In the genomic region with DNA sequence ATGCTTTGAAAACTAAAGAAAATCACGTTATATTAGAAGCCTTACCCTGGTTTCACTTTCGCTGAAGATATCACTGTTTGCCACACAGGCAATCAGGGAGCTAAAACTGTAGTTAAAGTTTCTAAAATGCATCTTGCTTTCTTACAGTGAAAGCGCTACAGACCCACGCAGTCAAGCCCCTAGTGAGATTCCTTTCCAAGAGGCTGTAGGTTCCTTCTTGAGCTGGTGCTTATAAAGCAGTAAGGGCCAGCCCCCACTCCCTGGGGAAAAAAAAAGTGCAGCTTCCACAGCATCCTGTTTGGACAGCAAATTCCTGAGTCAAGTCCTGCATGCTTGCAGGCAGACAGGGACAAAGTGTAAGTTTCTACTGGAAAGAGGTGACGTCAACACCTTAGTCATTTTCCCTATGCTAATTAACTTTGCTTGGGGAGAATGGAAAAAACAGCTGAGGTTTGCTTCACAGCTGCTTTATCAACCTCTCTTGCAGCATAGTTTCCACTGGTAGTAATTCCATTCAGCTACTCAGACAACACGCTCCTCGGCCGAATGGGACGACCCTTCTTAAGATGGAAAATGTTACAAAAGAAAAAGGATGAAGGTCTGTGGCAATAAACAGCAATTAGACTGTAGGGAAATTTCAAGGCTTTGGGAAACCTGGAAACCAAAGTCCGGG, we compare ENCODE assay signal across 8 cellular contexts. TPM values are rescaled to one million over a fixed set of nuclear protein-coding genes. Genes with fewer than 3 reads are reported as not detected.
DNase-seq lines count a peak whose midpoint lies in the region; ATAC-seq and TF ChIP-seq lines count a peak whose summit lies in the region.

No MANE protein-coding gene starts in this region.

- H3K9me3 Mint-ChIP-seq in brain: peaks cover 0 to 11% (median 5%) of the 10 kb centered on the region in 5 experiments

- H3K4me3 Mint-ChIP-seq in brain: peak overlapping the region; percentile 67 to 87 (median 73)

- ATAC-seq in GM19351 (IDR thresholded peaks at IDR 0.05; ENCODE audit: unreplicated experiment) (peak; percentile 76), sciatic nerve (peak; percentile 93), GM19467 (IDR thresholded peaks at IDR 0.05; ENCODE audit: unreplicated experiment) (no peak)

- no peaks in the 10 kb centered on the region for H3K27me3 ChIP-seq in ACC112 (ENCODE audit: insufficient read depth, low read length)
- H3K27me3 ChIP-seq in iPS-15b (ENCODE audit: control insufficient read depth, insufficient read depth, low read length): peaks cover 6% of the 10 kb centered on the region

- H2AFZ ChIP-seq in ACC112 (ENCODE audit: low read length, unreplicated experiment): peak overlapping the region; percentile 43

- peak overlapping the region; percentile 94 for H3K27ac ChIP-seq in ACC112 (ENCODE audit: low read depth, low read length)

- H3K27ac Mint-ChIP-seq in brain: peak overlapping the region; percentile 81 to 98 (median 94)

- H3K36me3 ChIP-seq in ACC112 (ENCODE audit: insufficient read depth, low read length) (no peaks in the 10 kb centered on the region), iPS-15b (ENCODE audit: control insufficient read depth, insufficient read depth, low read length) (no peaks in the 10 kb centered on the region)

- TF ChIP-seq CTCF in brain (conservative IDR thresholded peaks at IDR 0.05): no peak

- peak; percentile 77 for DNase-seq in sciatic nerve (ENCODE audit: low spot score)
- DNase-seq in cerebellar nuclear complex (lab: John Stamatoyannopoulos, UW): no peak

- H3K9ac ChIP-seq in iPS-15b (ENCODE audit: low read depth, low read length): no peak overlapping the region

- H3K4me3 ChIP-seq in ACC112 (ENCODE audit: low read depth, low read length) (peak overlapping the region; percentile 79), iPS-15b (ENCODE audit: low read depth, low read length) (peak overlapping the region; percentile 5)

- H3K36me3 Mint-ChIP-seq in brain: peaks cover 10% of the 10 kb centered on the region

- no peaks in the 10 kb centered on the region for H3K9me3 ChIP-seq in iPS-15b (ENCODE audit: control insufficient read depth, insufficient read depth, low read length)

- intact Hi-C loops in sciatic nerve (cut with DNase I): no loop called here

- H3K4me1 Mint-ChIP-seq in brain: peaks cover 34% of the 10 kb centered on the region

- H3K4me1 ChIP-seq in ACC112 (ENCODE audit: control insufficient read depth, insufficient read depth, low read length, unreplicated experiment) (peaks cover 23% of the 10 kb centered on the region), iPS-15b (ENCODE audit: control insufficient read depth, insufficient read depth, low read length) (peaks cover 35% of the 10 kb centered on the region)

- H3K79me2 ChIP-seq in ACC112 (ENCODE audit: control insufficient read depth, insufficient read depth, low read length, unreplicated experiment): peaks cover 26% of the 10 kb centered on the region

- peaks cover 4% of the 10 kb centered on the region for H3K27me3 Mint-ChIP-seq in brain

TF ChIP-seq in PFSK-1, 5 proteins besides CTCF, POLR2A, EP300 and RAD21:
- TF ChIP-seq, protein P1, sequence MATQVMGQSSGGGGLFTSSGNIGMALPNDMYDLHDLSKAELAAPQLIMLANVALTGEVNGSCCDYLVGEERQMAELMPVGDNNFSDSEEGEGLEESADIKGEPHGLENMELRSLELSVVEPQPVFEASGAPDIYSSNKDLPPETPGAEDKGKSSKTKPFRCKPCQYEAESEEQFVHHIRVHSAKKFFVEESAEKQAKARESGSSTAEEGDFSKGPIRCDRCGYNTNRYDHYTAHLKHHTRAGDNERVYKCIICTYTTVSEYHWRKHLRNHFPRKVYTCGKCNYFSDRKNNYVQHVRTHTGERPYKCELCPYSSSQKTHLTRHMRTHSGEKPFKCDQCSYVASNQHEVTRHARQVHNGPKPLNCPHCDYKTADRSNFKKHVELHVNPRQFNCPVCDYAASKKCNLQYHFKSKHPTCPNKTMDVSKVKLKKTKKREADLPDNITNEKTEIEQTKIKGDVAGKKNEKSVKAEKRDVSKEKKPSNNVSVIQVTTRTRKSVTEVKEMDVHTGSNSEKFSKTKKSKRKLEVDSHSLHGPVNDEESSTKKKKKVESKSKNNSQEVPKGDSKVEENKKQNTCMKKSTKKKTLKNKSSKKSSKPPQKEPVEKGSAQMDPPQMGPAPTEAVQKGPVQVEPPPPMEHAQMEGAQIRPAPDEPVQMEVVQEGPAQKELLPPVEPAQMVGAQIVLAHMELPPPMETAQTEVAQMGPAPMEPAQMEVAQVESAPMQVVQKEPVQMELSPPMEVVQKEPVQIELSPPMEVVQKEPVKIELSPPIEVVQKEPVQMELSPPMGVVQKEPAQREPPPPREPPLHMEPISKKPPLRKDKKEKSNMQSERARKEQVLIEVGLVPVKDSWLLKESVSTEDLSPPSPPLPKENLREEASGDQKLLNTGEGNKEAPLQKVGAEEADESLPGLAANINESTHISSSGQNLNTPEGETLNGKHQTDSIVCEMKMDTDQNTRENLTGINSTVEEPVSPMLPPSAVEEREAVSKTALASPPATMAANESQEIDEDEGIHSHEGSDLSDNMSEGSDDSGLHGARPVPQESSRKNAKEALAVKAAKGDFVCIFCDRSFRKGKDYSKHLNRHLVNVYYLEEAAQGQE (IDR thresholded peaks at IDR 0.05; ENCODE audit: insufficient read depth in 1 of 2, low read depth in 2 of 2, low read length in 2 of 2): peak in 1 of 2 experiments; percentile 81; a peak in 1 of 4 replicates
- TF ChIP-seq TAF1 (IDR thresholded peaks at IDR 0.05; ENCODE audit: borderline replicate concordance, insufficient read depth, low read length) (no peak), FOXP2 (optimal IDR thresholded peaks at IDR 0.05; ENCODE audit: borderline replicate concordance, extremely low read depth, extremely low read length, insufficient read depth) (no peak), SIN3A (IDR thresholded peaks at IDR 0.05; ENCODE audit: borderline replicate concordance, insufficient read depth, low read length) (peak; percentile 72; the same call in 1 of the 2 replicates), POLR2AphosphoS5 (IDR thresholded peaks at IDR 0.05; ENCODE audit: low read depth, low read length) (peak; percentile 68; the same call in 1 of the 2 replicates)
TF ChIP-seq in PFSK-1: peak in this region for 3.

RNA-seq across cellular contexts. Expression of gene KCNE1, which starts 14.7 kb away (rescaled TPM):
- not detected for polyA plus RNA-seq in PFSK-1 (2012; ENCODE audit: insufficient read length, low read depth)
- polyA plus RNA-seq in brain (ENCODE audit: insufficient read depth, low read depth, low replicate concordance): 0.22 TPM
- total RNA-seq in sciatic nerve: 2.5 TPM
